In the genomic region with DNA sequence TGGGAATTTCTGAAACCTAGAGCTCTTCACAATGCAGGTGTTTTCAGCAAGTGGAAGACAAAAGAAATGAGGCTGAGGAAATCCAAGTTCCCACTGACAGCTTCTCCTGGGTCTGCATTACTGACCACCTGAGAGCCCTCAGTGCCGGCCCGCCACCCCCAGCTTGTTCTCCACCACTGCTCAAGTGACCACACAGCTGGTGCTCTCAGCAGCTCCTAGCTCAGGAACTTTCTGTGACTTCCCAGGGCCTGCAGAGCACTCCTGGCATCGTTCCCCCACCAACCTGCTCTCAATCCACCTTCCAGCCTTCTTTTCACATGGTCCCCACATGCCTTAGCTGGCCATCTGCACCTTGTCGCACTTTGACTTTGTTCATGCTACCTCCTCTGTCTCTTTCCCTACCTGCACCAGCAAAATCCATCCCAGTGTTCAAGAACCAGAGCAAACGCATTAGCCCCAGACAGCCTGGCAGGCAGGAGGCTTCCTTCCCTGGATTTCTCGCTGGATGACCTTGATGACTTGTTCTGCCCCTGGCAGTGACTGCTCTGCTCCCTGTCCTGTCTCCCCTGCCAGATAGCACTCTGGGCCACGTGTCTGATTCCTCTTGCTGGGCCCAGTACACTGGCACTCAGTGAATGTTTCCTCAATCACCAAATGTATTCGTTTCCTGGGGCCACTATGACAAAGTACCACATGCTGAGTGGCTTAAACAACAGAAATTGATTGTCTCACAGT, we compare ENCODE assay signal across 18 cellular contexts. TPM values are rescaled to one million over a fixed set of nuclear protein-coding genes. Genes with fewer than 3 reads are reported as not detected.
A peak's percentile ranks its signal among the peaks of the same experiment; 100 is the strongest.
DNase-seq lines count a peak whose midpoint lies in the region; ATAC-seq and TF ChIP-seq lines count a peak whose summit lies in the region.
"Had no signal": no experiment of that assay in that cellular context is flagged by ENCODE, and none has a peak within 500 bp of the region (broad histone marks: within the 10 kb centered on the region; RNA-seq: fewer than 3 reads in every experiment).

No MANE protein-coding gene starts in this region.

- H3K79me2 ChIP-seq in mammary epithelial cell (ENCODE audit: insufficient read depth, low read length), result no peaks in the 10 kb centered on the region

- no peak overlapping the region for H3K9ac ChIP-seq in mammary epithelial cell (ENCODE audit: insufficient read depth, low read length)

- no peaks in the 10 kb centered on the region for H3K27me3 Mint-ChIP-seq in MCF 10A (ENCODE audit: insufficient read depth, unreplicated experiment)

- CTCF ChIA-PET in MCF 10A (lab: Yijun Ruan, JAX), result interaction anchor here (1.4 kb wide), 1 partner anchor 13 kb away, joined by 4 read pairs; no protein-coding TSS in a partner anchor
- CTCF ChIA-PET in mammary epithelial cell (lab: Charles Lee; ENCODE audit: low non-redundant PET), result no interaction called here

- no peaks in the 10 kb centered on the region for H4K20me1 ChIP-seq in mammary epithelial cell (ENCODE audit: insufficient read depth, low read length)

- no peaks in the 10 kb centered on the region for H3K9me3 ChIP-seq in mammary epithelial cell (replicated peaks; ENCODE audit: insufficient read depth, low read length)
- no peaks in the 10 kb centered on the region for H3K9me3 ChIP-seq in body of pancreas
- H3K9me3 ChIP-seq in thoracic aorta, result no peaks in the 10 kb centered on the region

- intact Hi-C loops in MCF 10A (cut with micrococcal nuclease), result no loop called here
- intact Hi-C loops in mammary epithelial cell (cut with micrococcal nuclease), result no loop called here
- intact Hi-C loops in body of pancreas (cut with DNase I), result no loop called here

- TF ChIP-seq POLR2A in body of pancreas (IDR thresholded peaks at IDR 0.05), result no peak

- TF ChIP-seq CTCF in MCF 10A (IDR thresholded peaks at IDR 0.05; ENCODE audit: unreplicated experiment), result no peak
- no peak for TF ChIP-seq CTCF in mammary epithelial cell (conservative IDR thresholded peaks at IDR 0.05 in 1 of 2, IDR thresholded peaks at IDR 0.05 in 1 of 2; ENCODE audit: extremely low read depth in 1 of 2, insufficient read depth in 1 of 2, low read depth in 1 of 2, low read length in 2 of 2)
- no peak for TF ChIP-seq CTCF in body of pancreas (IDR thresholded peaks at IDR 0.05)
- TF ChIP-seq CTCF in thoracic aorta (IDR thresholded peaks at IDR 0.05), result no peak

- peaks cover 27% of the 10 kb centered on the region for H3K36me3 ChIP-seq in mammary epithelial cell (ENCODE audit: insufficient read depth, low read length)
- peaks cover 0 to 9% of the 10 kb centered on the region in 2 donors for H3K36me3 ChIP-seq in body of pancreas (replicated peaks in 1 of 2; ENCODE audit: insufficient read depth in 1 of 2, low read depth in 2 of 2)
- H3K36me3 ChIP-seq in thoracic aorta, result peaks cover 6% of the 10 kb centered on the region

- H3K4me1 ChIP-seq in mammary epithelial cell (ENCODE audit: insufficient read depth, low read length) (no peaks in the 10 kb centered on the region), body of pancreas (no peaks in the 10 kb centered on the region), thoracic aorta (ENCODE audit: control insufficient read depth in 1 of 2, low read depth in 2 of 2) (peaks cover 6 to 18% of the 10 kb centered on the region in 2 donors)

- H3K36me3 Mint-ChIP-seq in MCF 10A (ENCODE audit: insufficient read depth, unreplicated experiment), result peaks cover 72% of the 10 kb centered on the region

- DNase-seq in MCF 10A (ENCODE audit: unreplicated experiment) (no peak), mammary epithelial cell (no peak), body of pancreas (peak in 3 of 4 donors; percentile 7 to 27 (median 19)), left lobe of liver (ENCODE audit: low spot score) (peak; percentile 64), thoracic aorta (ENCODE audit: low spot score) (no peak), inferior parietal cortex (ENCODE audit: extremely low spot score) (no peak), NCI-H2081 (lab: John Stamatoyannopoulos, UW) (no peak)
- DNase-seq in activated CD4-positive, alpha-beta T cell treated with anti-CD3 and anti-CD28 coated beads for 48 hours, result no peak
- DNase-seq: activated CD4-positive, alpha-beta T cell treated with anti-CD3 and anti-CD28 coated beads for 1 hour; activated T-cell treated with anti-CD3 and anti-CD28 coated beads, Interleukin-2, amount 50 U/mL, for 1 hour; mesenchymal stem cell; NCI-H1436 treated with DMSO at 0.1 percent for 48 hours; retina; SHP77; substantia nigra had no signal

- BruUV-seq in MCF 10A (replicated peaks; lab: Mats Ljungman, UMichigan) (no TSS peak), mammary epithelial cell (replicated peaks; lab: Mats Ljungman, UMichigan) (no TSS peak)

- peak overlapping the region; percentile 17 for H3K27ac Mint-ChIP-seq in MCF 10A (ENCODE audit: low read depth, unreplicated experiment)
- H3K27ac Mint-ChIP-seq: T-helper 2 cell treated with Interferon-gamma antibody and Interleukin-4, amounts not matched to agents 5 μg/mL and 100 μg/mL, for 36 hours had no signal

- H3K27me3 ChIP-seq in mammary epithelial cell (ENCODE audit: insufficient read depth, low read length), result no peaks in the 10 kb centered on the region
- no peaks in the 10 kb centered on the region for H3K27me3 ChIP-seq in body of pancreas
- H3K27me3 ChIP-seq in thoracic aorta (replicated peaks; ENCODE audit: insufficient read depth), result no peaks in the 10 kb centered on the region

- no peak overlapping the region for H2AFZ ChIP-seq in mammary epithelial cell (ENCODE audit: low read depth, low read length)

- H3K4me3 ChIP-seq in mammary epithelial cell (replicated peaks in 1 of 3; ENCODE audit: insufficient read depth in 1 of 3, low read depth in 2 of 3, low read length in 3 of 3) (no peak overlapping the region), body of pancreas (no peak overlapping the region), thoracic aorta (no peak overlapping the region)
- H3K4me3 ChIP-seq: GM12878 had no signal

- no peak overlapping the region for H3K4me3 Mint-ChIP-seq in MCF 10A (ENCODE audit: unreplicated experiment)
- H3K4me3 Mint-ChIP-seq: neural crest cell; T-helper 2 cell treated with Interferon-gamma antibody and Interleukin-4, amounts not matched to agents 5 μg/mL and 100 μg/mL, for 36 hours had no signal

- no peaks in the 10 kb centered on the region for H3K4me1 Mint-ChIP-seq in MCF 10A (ENCODE audit: insufficient read depth, unreplicated experiment)

- in situ Hi-C loops in mammary epithelial cell (cut with MboI; ENCODE audit: low sequenced_read_pairs in 2 of 2), result loop anchor here in 1 of 2 donors (25.0 kb wide), 1 partner anchor 216 kb away; no protein-coding TSS in a partner anchor

- POLR2A ChIA-PET in MCF 10A (lab: Yijun Ruan, JAX), result interaction anchor here (0.7 kb wide), 1 partner anchor 35 kb away, joined by 3 read pairs; a partner anchor contains a TSS

- ATAC-seq in body of pancreas (peak; percentile 30), left lobe of liver (peak; percentile 94), thoracic aorta (ENCODE audit: insufficient number of reproducible peaks, low FRiP score, low read depth) (no peak)
- ATAC-seq: GM12878 had no signal

- H3K4me2 ChIP-seq in mammary epithelial cell (ENCODE audit: insufficient read depth, low read depth, low read length), result no peak overlapping the region

- H3K27ac ChIP-seq in mammary epithelial cell (ENCODE audit: insufficient read depth, low read depth, low read length) (no peak overlapping the region), body of pancreas (no peak overlapping the region), thoracic aorta (peak overlapping the region; percentile 41 to 63)

- dilution Hi-C loops in mammary epithelial cell (cut with HindIII; ENCODE audit: low sequenced_read_pairs), result no loop called here

- no peaks in the 10 kb centered on the region for H3K9me3 Mint-ChIP-seq in MCF 10A (ENCODE audit: unreplicated experiment)
- H3K9me3 Mint-ChIP-seq: neural crest cell; T-helper 2 cell treated with Interferon-gamma antibody and Interleukin-4, amounts not matched to agents 5 μg/mL and 100 μg/mL, for 36 hours had no signal

- 91% methylated on average over 8 of the region's 8 CpGs for WGBS in mammary epithelial cell (ENCODE audit: low coverage, missing lambda C conversion rate)
- WGBS in body of pancreas, 2 donors, result 50 to 52% methylated on average over 7 to 8 of the region's 8 CpGs

RNA-seq across cellular contexts. Expression of a gene that starts 35.1 kb away (rescaled TPM):
- total RNA-seq in MCF 10A (2022) (80.8 and 102 TPM in 2 replicates), mammary epithelial cell (10 to 100 TPM; 44.7 to 52.4 TPM), body of pancreas (10 to 100 TPM; 31.4 to 45.2 TPM), left lobe of liver (26.3 TPM), thoracic aorta (10 to 100 TPM; 60.9 to 73.1 TPM)
- polyA plus RNA-seq in mammary epithelial cell, result 69.6 TPM
- polyA minus RNA-seq in mammary epithelial cell, result 39.5 TPM

RNA-seq across cellular contexts. Expression of a gene that starts 38.3 kb away (rescaled TPM):
- total RNA-seq in MCF 10A (2022) (218 and 245 TPM in 2 replicates), mammary epithelial cell (100 to 1,000 TPM in 1 of 2 donors, 1 to 10 TPM in 1; 8.2 to 164 TPM), body of pancreas (10 to 100 TPM; 38.4 to 65.9 TPM), left lobe of liver (29.0 TPM), thoracic aorta (10 to 100 TPM; 23.3 to 65.7 TPM)
- 36.6 TPM for polyA plus RNA-seq in mammary epithelial cell
- polyA minus RNA-seq in mammary epithelial cell, result 63.0 TPM

Comparison
In these comparisons a context has a peak if more than half of its experiments do, and no peak if none do; other contexts are left out.
1. DNase-seq: peak in body of pancreas (3 of 4) and left lobe of liver (single experiment); none in MCF 10A (single experiment), mammary epithelial cell (single experiment), thoracic aorta (single experiment), activated CD4-positive, alpha-beta T cell treated with anti-CD3 and anti-CD28 coated beads for 48 hours (single experiment), inferior parietal cortex (single experiment) and NCI-H2081 (0 of 2).
2. H3K27ac ChIP-seq: peak in thoracic aorta (2 of 2); none in mammary epithelial cell (single experiment) and body of pancreas (0 of 4).